8 cellular contexts compared by ENCODE assay signal in the genomic region with DNA sequence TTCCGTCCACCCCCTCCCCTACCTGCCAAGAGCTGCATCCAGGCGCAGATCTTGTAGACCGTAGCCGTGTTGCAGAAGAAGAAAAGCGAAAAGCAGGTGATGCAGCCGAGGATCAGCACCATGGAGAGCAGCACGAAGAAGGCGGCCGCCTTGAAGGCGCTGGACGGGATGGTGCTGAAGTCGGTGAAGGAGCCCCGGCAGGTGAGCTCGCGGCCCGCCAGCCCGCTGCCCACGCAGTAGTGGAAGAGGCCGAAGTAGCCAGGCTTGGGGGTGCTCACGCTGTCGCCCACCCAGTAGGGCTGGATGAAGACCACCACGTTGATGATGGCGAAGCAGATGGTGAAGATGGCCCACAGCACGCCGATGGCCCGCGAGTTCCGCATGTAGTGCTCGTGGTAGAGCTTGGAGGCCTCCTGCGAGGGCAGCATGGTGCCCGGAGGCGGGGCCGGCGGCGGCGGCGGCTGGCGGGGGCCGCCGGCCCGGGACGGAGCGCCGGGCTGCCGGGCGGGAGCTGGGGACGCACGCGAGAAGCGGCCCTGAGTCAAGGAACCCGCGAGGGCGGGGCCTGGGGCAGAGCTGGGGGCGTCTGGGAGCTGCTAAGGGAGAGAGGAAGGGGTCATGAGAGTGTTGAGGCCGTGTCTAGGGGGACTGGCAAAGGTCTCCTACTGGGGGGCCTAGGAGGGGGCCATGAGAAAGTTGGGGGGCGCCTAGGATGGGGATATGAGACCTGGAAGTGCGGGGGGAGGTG. TPM values are rescaled to one million over a fixed set of nuclear protein-coding genes. Genes with fewer than 3 reads are reported as not detected.
DNase-seq lines count a peak whose midpoint lies in the region; ATAC-seq and TF ChIP-seq lines count a peak whose summit lies in the region.

No MANE protein-coding gene starts in this region.

- no peaks in the 10 kb centered on the region for H3K36me3 Mint-ChIP-seq in Caco-2 (ENCODE audit: insufficient read depth, unreplicated experiment)

- no peaks in the 10 kb centered on the region for H3K4me1 Mint-ChIP-seq in Caco-2 (ENCODE audit: low read depth, unreplicated experiment)

- H3K9me3 ChIP-seq in Caco-2 (no peaks in the 10 kb centered on the region), adipocyte (ENCODE audit: control insufficient read depth, low read length) (no peaks in the 10 kb centered on the region), iPS-20b (ENCODE audit: insufficient read depth, low read depth, low read length) (no peaks in the 10 kb centered on the region)

- no peak overlapping the region for H3K4me3 Mint-ChIP-seq in Caco-2 (ENCODE audit: unreplicated experiment)

- TF ChIP-seq CTCF in Caco-2 (IDR thresholded peaks at IDR 0.05; ENCODE audit: insufficient read depth in 1 of 2, low read depth in 1 of 2, low read length in 1 of 2, severe bottlenecking in 1 of 2, unreplicated experiment in 1 of 2): no peak

- CTCF ChIA-PET in Caco-2 (lab: Charles Lee): no interaction called here

- no TSS peak for BruUV-seq in Caco-2 (replicated peaks; lab: Mats Ljungman, UMichigan)

- DNase-seq in Caco-2 (peak; percentile 47 to 51), NCI-H1048 (lab: John Stamatoyannopoulos, UW) (peak; percentile 6), adipocyte (ENCODE audit: low read depth) (peak; percentile 43), COLO668 (lab: John Stamatoyannopoulos, UW; ENCODE audit: unreplicated experiment) (no peak), COR-L47 (lab: John Stamatoyannopoulos, UW) (no peak)
- peak; percentile 25 to 46 for DNase-seq in stimulated activated CD4-positive, alpha-beta T cell treated with anti-CD3 and anti-CD28 coated beads, Interleukin-4, amount 100 ng/mL, for 48 hours (ENCODE audit: low read depth in 2 of 2)

- H3K27ac Mint-ChIP-seq in Caco-2 (ENCODE audit: unreplicated experiment): no peak overlapping the region

- H3K36me3 ChIP-seq in Caco-2 (ENCODE audit: control insufficient read depth, insufficient read depth, low read length) (no peaks in the 10 kb centered on the region), adipocyte (ENCODE audit: control insufficient read depth, insufficient read depth, low read length, severe bottlenecking) (no peaks in the 10 kb centered on the region), iPS-20b (ENCODE audit: insufficient read depth, low read depth, low read length) (peaks cover 4% of the 10 kb centered on the region; the same call in 1 of the 2 replicates)

- no peak overlapping the region for H3K27ac ChIP-seq in iPS-20b (ENCODE audit: low read length)

- H3K27me3 ChIP-seq in Caco-2 (replicated peaks; ENCODE audit: control insufficient read depth, insufficient read depth, low read length): no peaks in the 10 kb centered on the region
- peaks cover 48% of the 10 kb centered on the region for H3K27me3 ChIP-seq in adipocyte (replicated peaks; ENCODE audit: control insufficient read depth, insufficient read depth, low read length)
- peaks cover 42% of the 10 kb centered on the region for H3K27me3 ChIP-seq in iPS-20b (ENCODE audit: insufficient read depth, low read length)

- peaks cover 10% of the 10 kb centered on the region for H3K27me3 Mint-ChIP-seq in Caco-2 (ENCODE audit: insufficient read depth, unreplicated experiment)

- POLR2A ChIA-PET in Caco-2 (lab: Charles Lee): no interaction called here

- no peaks in the 10 kb centered on the region for H3K4me1 ChIP-seq in Caco-2
- H3K4me1 ChIP-seq in adipocyte (ENCODE audit: control insufficient read depth, insufficient read depth, low read length): no peaks in the 10 kb centered on the region
- H3K4me1 ChIP-seq in iPS-20b (ENCODE audit: insufficient read depth, low read length): peaks cover 20% of the 10 kb centered on the region

- no peak overlapping the region for H3K9ac ChIP-seq in adipocyte (ENCODE audit: low read length)
- no peak overlapping the region for H3K9ac ChIP-seq in iPS-20b (ENCODE audit: low read depth, low read length)

- no peak for ATAC-seq in GM19467 (IDR thresholded peaks at IDR 0.05; ENCODE audit: unreplicated experiment)

- no peaks in the 10 kb centered on the region for H3K9me3 Mint-ChIP-seq in Caco-2 (ENCODE audit: unreplicated experiment)

- H3K4me3 ChIP-seq in Caco-2 (ENCODE audit: low read depth, low read length) (no peak overlapping the region), adipocyte (ENCODE audit: low read length) (no peak overlapping the region), iPS-20b (ENCODE audit: low read length) (peak overlapping the region; percentile 75)

- intact Hi-C loops in Caco-2 (cut with micrococcal nuclease; ENCODE audit: unreplicated experiment): no loop called here

RNA-seq across cellular contexts. Expression of a gene that starts 1.2 kb away (rescaled TPM):
- total RNA-seq in Caco-2 (2022): not detected in 2 replicates

Comparison
In these comparisons a context has a peak if more than half of its experiments do, and no peak if none do; other contexts are left out.
1. DNase-seq: peak in Caco-2 (2 of 2), NCI-H1048 (single experiment), adipocyte (single experiment) and stimulated activated CD4-positive, alpha-beta T cell treated with anti-CD3 and anti-CD28 coated beads, Interleukin-4, amount 100 ng/mL, for 48 hours (2 of 2); none in COLO668 (single experiment) and COR-L47 (single experiment).